In the genomic region with DNA sequence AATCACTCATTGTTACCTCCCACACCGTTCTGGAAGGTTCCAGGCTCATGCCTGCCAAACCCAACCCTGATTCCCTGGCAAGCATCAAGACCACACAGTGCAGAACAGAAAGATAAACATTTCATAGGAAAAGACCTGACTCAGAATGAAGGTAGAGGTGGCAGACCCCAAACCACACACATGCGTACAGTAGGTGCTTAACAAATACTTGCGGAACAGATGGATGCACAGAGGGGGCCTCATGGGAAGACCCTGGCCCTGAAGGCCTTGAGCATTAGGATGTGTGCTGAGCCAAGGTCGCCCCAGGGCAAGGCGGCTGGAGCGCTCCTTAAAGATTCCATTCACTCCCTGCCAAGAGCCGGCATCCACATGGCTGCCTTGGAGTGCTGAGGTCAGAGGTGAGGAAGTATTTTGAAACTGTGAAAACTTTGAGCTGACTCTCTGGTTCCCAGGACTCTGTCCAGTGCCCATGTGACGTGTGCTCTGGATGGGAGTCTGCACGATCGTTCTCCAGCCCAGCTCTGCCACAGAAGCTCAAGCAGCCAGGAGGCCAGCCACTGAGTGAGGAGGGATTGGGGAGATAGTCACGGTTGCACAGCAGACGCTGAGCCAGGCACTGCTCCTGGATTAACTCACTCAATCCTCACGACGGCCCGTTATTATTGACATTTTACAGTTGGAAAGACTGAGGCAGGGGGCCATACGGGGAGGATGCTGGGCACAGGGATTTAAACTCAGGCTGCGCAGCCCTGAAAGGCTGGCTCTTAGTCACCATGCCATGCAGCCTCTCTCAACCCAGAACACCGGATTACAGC, we compare ENCODE assay signal across 11 cellular contexts.
DNase-seq lines count a peak whose midpoint lies in the region; ATAC-seq and TF ChIP-seq lines count a peak whose summit lies in the region.
"Had no signal": no experiment of that assay in that cellular context is flagged by ENCODE, and none has a peak within 500 bp of the region (broad histone marks: within the 10 kb centered on the region; RNA-seq: fewer than 3 reads in every experiment).

No MANE protein-coding gene starts in this region.

- H3K4me3 Mint-ChIP-seq in MCF 10A (ENCODE audit: unreplicated experiment) (no peak overlapping the region), GM23338 (no peak overlapping the region)
- H3K4me3 Mint-ChIP-seq: activated CD8-positive, alpha-beta T cell treated with anti-CD3 and anti-CD28 coated beads for 36 hours; T-cell had no signal

- no peak overlapping the region for H2BK5ac ChIP-seq in neuronal stem cell (ENCODE audit: low read length)

- H3K4me3 ChIP-seq in mammary epithelial cell (replicated peaks in 1 of 3; ENCODE audit: insufficient read depth in 1 of 3, low read depth in 2 of 3, low read length in 3 of 3) (no peak overlapping the region), cardiac muscle cell (no peak overlapping the region), neuronal stem cell (ENCODE audit: low read length in 2 of 2) (no peak overlapping the region), upper lobe of left lung (no peak overlapping the region), GM23338 (no peak overlapping the region)

- H3K9me2 ChIP-seq in GM23338 (ENCODE audit: insufficient read depth) = no peaks in the 10 kb centered on the region

- BruUV-seq in MCF 10A (replicated peaks; lab: Mats Ljungman, UMichigan) = no TSS peak
- no TSS peak for BruUV-seq in mammary epithelial cell (replicated peaks; lab: Mats Ljungman, UMichigan)

- no peak for TF ChIP-seq POLR2A in upper lobe of left lung (IDR thresholded peaks at IDR 0.05)

- H3K4me2 ChIP-seq in mammary epithelial cell (ENCODE audit: insufficient read depth, low read depth, low read length) = no peak overlapping the region
- H3K4me2 ChIP-seq in neuronal stem cell (ENCODE audit: insufficient read depth, low read length, poor library complexity, severe bottlenecking) = no peak overlapping the region
- H3K4me2 ChIP-seq in GM23338 = no peak overlapping the region

- TF ChIP-seq EP300 in upper lobe of left lung (IDR thresholded peaks at IDR 0.05) = peak in 1 of 4 donors; percentile 30

- no peak overlapping the region for H2AK5ac ChIP-seq in neuronal stem cell (ENCODE audit: low read depth, low read length)

- peak; percentile 88 for DNase-seq in MCF 10A (ENCODE audit: unreplicated experiment)
- DNase-seq in mammary epithelial cell = no peak
- DNase-seq in cardiac muscle cell (ENCODE audit: low read depth in 1 of 2, low spot score in 1 of 2) = peak; percentile 40 to 98
- DNase-seq in neuronal stem cell (ENCODE audit: low spot score) = no peak
- DNase-seq in upper lobe of left lung = peak in 1 of 2 donors; percentile 74
- no peak for DNase-seq in NCI-H1694 treated with DMSO at 0.1 percent for 48 hours (lab: John Stamatoyannopoulos, UW)
- no peak for DNase-seq in GM23338 (ENCODE audit: low spot score)
- DNase-seq: activated CD8-positive, alpha-beta T cell treated with anti-CD3 and anti-CD28 coated beads for 36 hours; T-cell had no signal

- no peaks in the 10 kb centered on the region for H3K4me1 ChIP-seq in mammary epithelial cell (ENCODE audit: insufficient read depth, low read length)
- H3K4me1 ChIP-seq in cardiac muscle cell (ENCODE audit: low read depth) = peaks cover 4% of the 10 kb centered on the region
- peaks cover 6 to 9% of the 10 kb centered on the region in 2 donors for H3K4me1 ChIP-seq in neuronal stem cell (ENCODE audit: control insufficient read depth in 2 of 2, insufficient read depth in 1 of 2, low read depth in 1 of 2, low read length in 2 of 2)
- H3K4me1 ChIP-seq in upper lobe of left lung = peaks cover 3 to 13% (median 11%) of the 10 kb centered on the region in 4 donors
- no peaks in the 10 kb centered on the region for H3K4me1 ChIP-seq in GM23338 (ENCODE audit: insufficient read depth)

- H3K9me3 Mint-ChIP-seq in MCF 10A (ENCODE audit: unreplicated experiment) (no peaks in the 10 kb centered on the region), GM23338 (no peaks in the 10 kb centered on the region)
- H3K9me3 Mint-ChIP-seq: activated CD8-positive, alpha-beta T cell treated with anti-CD3 and anti-CD28 coated beads for 36 hours; T-cell had no signal

- H3F3A ChIP-seq in GM23338 (replicated peaks; ENCODE audit: low read depth) = no peaks in the 10 kb centered on the region

- dilution Hi-C loops in mammary epithelial cell (cut with HindIII; ENCODE audit: low sequenced_read_pairs) = no loop called here

- peaks cover 53% of the 10 kb centered on the region for H3K27me3 Mint-ChIP-seq in MCF 10A (ENCODE audit: insufficient read depth, unreplicated experiment)
- peaks cover 9% of the 10 kb centered on the region for H3K27me3 Mint-ChIP-seq in GM23338 (ENCODE audit: insufficient read depth, low read depth, poor library complexity)

- no peak overlapping the region for H2BK12ac ChIP-seq in neuronal stem cell (ENCODE audit: low read length)

- H3K79me2 ChIP-seq in mammary epithelial cell (ENCODE audit: insufficient read depth, low read length) (no peaks in the 10 kb centered on the region), GM23338 (replicated peaks; ENCODE audit: insufficient read depth) (no peaks in the 10 kb centered on the region)

- no peak overlapping the region for H4K91ac ChIP-seq in neuronal stem cell (ENCODE audit: low read depth, low read length, poor library complexity)

- H3K9me3 ChIP-seq in mammary epithelial cell (replicated peaks; ENCODE audit: insufficient read depth, low read length) (peaks cover 17% of the 10 kb centered on the region), cardiac muscle cell (ENCODE audit: low read depth) (no peaks in the 10 kb centered on the region), neuronal stem cell (replicated peaks in 1 of 2; ENCODE audit: control insufficient read depth in 2 of 2, insufficient read depth in 1 of 2, low read depth in 1 of 2, low read length in 2 of 2) (no peaks in the 10 kb centered on the region), upper lobe of left lung (no peaks in the 10 kb centered on the region)

- H3K27ac ChIP-seq in mammary epithelial cell (ENCODE audit: insufficient read depth, low read depth, low read length) (no peak overlapping the region), cardiac muscle cell (no peak overlapping the region), neuronal stem cell (replicated peaks; ENCODE audit: low read length) (no peak overlapping the region), upper lobe of left lung (peak overlapping the region in 1 of 4 donors; percentile 52), GM23338 (ENCODE audit: low read depth) (no peak overlapping the region)
- H3K27ac ChIP-seq: 22Rv1 had no signal

- no peaks in the 10 kb centered on the region for H3K79me1 ChIP-seq in neuronal stem cell (ENCODE audit: low read depth, low read length)

- intact Hi-C loops in MCF 10A (cut with micrococcal nuclease) = no loop called here
- intact Hi-C loops in mammary epithelial cell (cut with micrococcal nuclease) = no loop called here

- H3K27me3 ChIP-seq in mammary epithelial cell (ENCODE audit: insufficient read depth, low read length) = no peaks in the 10 kb centered on the region
- H3K27me3 ChIP-seq in cardiac muscle cell = no peaks in the 10 kb centered on the region
- peaks cover 0 to 3% (median 0%) of the 10 kb centered on the region in 3 experiments for H3K27me3 ChIP-seq in neuronal stem cell (ENCODE audit: control insufficient read depth in 3 of 3, insufficient read depth in 3 of 3, low read depth in 1 of 3, low read length in 3 of 3)
- no peaks in the 10 kb centered on the region for H3K27me3 ChIP-seq in upper lobe of left lung
- H3K27me3 ChIP-seq in GM23338 (ENCODE audit: insufficient read depth) = no peaks in the 10 kb centered on the region

- H3K4me1 Mint-ChIP-seq in MCF 10A (ENCODE audit: insufficient read depth, unreplicated experiment) (peaks cover 16% of the 10 kb centered on the region), GM23338 (peaks cover 2% of the 10 kb centered on the region; the same call in 1 of the 3 replicates)
- H3K4me1 Mint-ChIP-seq: T-cell had no signal

- ATAC-seq in upper lobe of left lung (ENCODE audit: low FRiP score in 2 of 2) = peak; percentile 66 to 78
- ATAC-seq in GM21529 (IDR thresholded peaks at IDR 0.05; ENCODE audit: unreplicated experiment) = no peak
- no peak for ATAC-seq in GM23338
- ATAC-seq: activated CD8-positive, alpha-beta T cell treated with anti-CD3 and anti-CD28 coated beads for 36 hours; T-cell had no signal

- no peak overlapping the region for H3K18ac ChIP-seq in neuronal stem cell (ENCODE audit: low read length)

- no peak overlapping the region for H3K27ac Mint-ChIP-seq in MCF 10A (ENCODE audit: low read depth, unreplicated experiment)
- H3K27ac Mint-ChIP-seq in GM23338 = no peak overlapping the region
- H3K27ac Mint-ChIP-seq: activated CD8-positive, alpha-beta T cell treated with anti-CD3 and anti-CD28 coated beads for 36 hours; T-cell had no signal

- H3K9ac ChIP-seq in mammary epithelial cell (ENCODE audit: insufficient read depth, low read length) (no peak overlapping the region), neuronal stem cell (ENCODE audit: low read depth, low read length, poor library complexity) (no peak overlapping the region)

- in situ Hi-C loops in mammary epithelial cell (cut with MboI; ENCODE audit: low sequenced_read_pairs in 2 of 2) = no loop called here

- no peaks in the 10 kb centered on the region for H3K36me3 Mint-ChIP-seq in MCF 10A (ENCODE audit: insufficient read depth, unreplicated experiment)
- H3K36me3 Mint-ChIP-seq in GM23338 (ENCODE audit: low read depth) = no peaks in the 10 kb centered on the region
- H3K36me3 Mint-ChIP-seq: T-cell had no signal

- H3K36me3 ChIP-seq in mammary epithelial cell (ENCODE audit: insufficient read depth, low read length) (no peaks in the 10 kb centered on the region), cardiac muscle cell (no peaks in the 10 kb centered on the region), neuronal stem cell (replicated peaks in 1 of 2; ENCODE audit: control insufficient read depth in 2 of 2, insufficient read depth in 2 of 2, low read length in 2 of 2) (no peaks in the 10 kb centered on the region), upper lobe of left lung (no peaks in the 10 kb centered on the region), GM23338 (ENCODE audit: insufficient read depth) (no peaks in the 10 kb centered on the region)

- TF ChIP-seq CTCF in MCF 10A (IDR thresholded peaks at IDR 0.05; ENCODE audit: unreplicated experiment) (no peak), mammary epithelial cell (conservative IDR thresholded peaks at IDR 0.05 in 1 of 2, IDR thresholded peaks at IDR 0.05 in 1 of 2; ENCODE audit: extremely low read depth in 1 of 2, insufficient read depth in 1 of 2, low read depth in 1 of 2, low read length in 2 of 2) (no peak), cardiac muscle cell (IDR thresholded peaks at IDR 0.05; ENCODE audit: low read depth, low read length) (no peak), upper lobe of left lung (IDR thresholded peaks at IDR 0.05) (no peak), GM23338 (conservative IDR thresholded peaks at IDR 0.05; ENCODE audit: low read depth in 2 of 2) (no peak)

- H2AFZ ChIP-seq in mammary epithelial cell (ENCODE audit: low read depth, low read length) (no peak overlapping the region), neuronal stem cell (ENCODE audit: low read length) (peak overlapping the region; percentile 41), GM23338 (no peak overlapping the region)

- no peak overlapping the region for H2BK15ac ChIP-seq in neuronal stem cell (ENCODE audit: low read length)

- H2BK120ac ChIP-seq in neuronal stem cell (ENCODE audit: low read depth, low read length) = no peak overlapping the region

- no peak overlapping the region for H3K14ac ChIP-seq in neuronal stem cell (ENCODE audit: low read length)

- no peak overlapping the region for H3K4ac ChIP-seq in neuronal stem cell (ENCODE audit: low read length)

- no peak overlapping the region for H4K8ac ChIP-seq in neuronal stem cell (ENCODE audit: low read depth, low read length)

- POLR2A ChIA-PET in MCF 10A (lab: Yijun Ruan, JAX) = no interaction called here

- H4K20me1 ChIP-seq in mammary epithelial cell (ENCODE audit: insufficient read depth, low read length) (no peaks in the 10 kb centered on the region), GM23338 (replicated peaks; ENCODE audit: insufficient read depth) (no peaks in the 10 kb centered on the region)

- peak overlapping the region; percentile 14 for H3K23ac ChIP-seq in neuronal stem cell (ENCODE audit: low read depth, low read length, poor library complexity)

- CTCF ChIA-PET in MCF 10A (lab: Yijun Ruan, JAX) = interaction anchor here (0.6 to 0.8 kb wide), 3 partner anchors 10 to 811 kb away, joined by 3 to 4 read pairs (median 3); no protein-coding TSS in a partner anchor
- CTCF ChIA-PET in mammary epithelial cell (lab: Charles Lee; ENCODE audit: low non-redundant PET) = no interaction called here

- WGBS in mammary epithelial cell (ENCODE audit: low coverage, missing lambda C conversion rate) = 46% methylated on average over 12 of the region's 18 CpGs
- WGBS in neuronal stem cell (ENCODE audit: extremely low coverage in 2 of 2, insufficient read length in 2 of 2, insufficient replicate concordance in 1 of 2), 2 donors = no CpG with 5 or more reads among the region's 18 CpGs
- WGBS in upper lobe of left lung, 2 donors = 50 to 73% methylated on average over 14 to 18 of the region's 18 CpGs

Comparison
In these comparisons a context has a peak if more than half of its experiments do, and no peak if none do; other contexts are left out.
1. DNase-seq: peak in MCF 10A (single experiment) and cardiac muscle cell (2 of 2); none in mammary epithelial cell (single experiment), neuronal stem cell (single experiment), NCI-H1694 treated with DMSO at 0.1 percent for 48 hours (single experiment) and GM23338 (single experiment).
2. ATAC-seq: peak in upper lobe of left lung (2 of 2); none in GM21529 (single experiment) and GM23338 (single experiment).